In the genomic region with DNA sequence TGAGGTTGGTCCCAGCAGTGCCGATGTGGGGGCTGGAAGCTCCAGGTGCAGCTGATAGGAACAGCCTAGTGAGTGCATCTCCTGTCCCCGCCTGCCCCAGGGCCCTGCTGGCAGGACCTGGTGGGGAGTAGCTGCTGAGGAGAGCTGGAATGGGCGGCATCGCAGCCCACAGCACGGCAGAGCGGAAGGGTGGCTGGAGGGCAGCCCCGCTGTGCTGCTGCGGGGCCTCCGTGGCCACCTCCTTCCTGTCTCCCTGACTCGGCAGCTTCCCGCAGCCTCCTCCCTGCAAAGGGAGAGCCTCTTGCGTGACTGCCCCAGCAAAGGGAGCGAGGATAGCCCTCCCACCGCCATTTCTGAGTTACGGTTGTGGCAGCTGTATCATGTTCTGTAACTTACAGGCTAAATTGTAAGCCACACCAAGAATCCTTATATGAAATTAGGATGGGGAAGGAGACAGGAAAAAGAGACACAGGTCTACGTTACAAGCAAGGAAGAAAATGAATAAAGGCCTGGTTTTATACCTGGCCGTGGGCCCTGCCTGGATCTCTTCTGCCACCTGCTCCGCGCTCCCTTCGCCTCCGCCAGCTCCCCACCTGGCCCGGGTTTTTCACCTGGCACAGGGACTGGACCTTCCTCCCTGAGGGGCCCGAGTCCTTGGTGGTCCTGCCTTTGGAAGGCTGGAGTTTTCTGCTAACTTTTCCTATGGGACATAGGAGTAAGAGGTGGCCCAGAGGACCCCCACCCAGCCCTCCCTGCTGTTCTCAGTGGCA, we compare ENCODE assay signal across 2 cellular contexts.
TF ChIP-seq lines count a peak whose summit lies in the region.

No MANE protein-coding gene starts in this region.

TF ChIP-seq in H1, 55 proteins besides CTCF, POLR2A, EP300 and RAD21:
- TF ChIP-seq POLR2AphosphoS5 (IDR thresholded peaks at IDR 0.05; ENCODE audit: low read depth, low read length), result no peak
- no peak for TF ChIP-seq RFX5 (IDR thresholded peaks at IDR 0.05; ENCODE audit: borderline replicate concordance, low read depth, low read length)

TF ChIP-seq in GM23338, 12 proteins besides CTCF, POLR2A, EP300 and RAD21:
- TF ChIP-seq EZH2 (IDR thresholded peaks at IDR 0.05; ENCODE audit: low read depth, unreplicated experiment), result no peak
- TF ChIP-seq ZNF114 (CRISPR knock-in tag; IDR thresholded peaks at IDR 0.05), result no peak
- TF ChIP-seq, protein P1, sequence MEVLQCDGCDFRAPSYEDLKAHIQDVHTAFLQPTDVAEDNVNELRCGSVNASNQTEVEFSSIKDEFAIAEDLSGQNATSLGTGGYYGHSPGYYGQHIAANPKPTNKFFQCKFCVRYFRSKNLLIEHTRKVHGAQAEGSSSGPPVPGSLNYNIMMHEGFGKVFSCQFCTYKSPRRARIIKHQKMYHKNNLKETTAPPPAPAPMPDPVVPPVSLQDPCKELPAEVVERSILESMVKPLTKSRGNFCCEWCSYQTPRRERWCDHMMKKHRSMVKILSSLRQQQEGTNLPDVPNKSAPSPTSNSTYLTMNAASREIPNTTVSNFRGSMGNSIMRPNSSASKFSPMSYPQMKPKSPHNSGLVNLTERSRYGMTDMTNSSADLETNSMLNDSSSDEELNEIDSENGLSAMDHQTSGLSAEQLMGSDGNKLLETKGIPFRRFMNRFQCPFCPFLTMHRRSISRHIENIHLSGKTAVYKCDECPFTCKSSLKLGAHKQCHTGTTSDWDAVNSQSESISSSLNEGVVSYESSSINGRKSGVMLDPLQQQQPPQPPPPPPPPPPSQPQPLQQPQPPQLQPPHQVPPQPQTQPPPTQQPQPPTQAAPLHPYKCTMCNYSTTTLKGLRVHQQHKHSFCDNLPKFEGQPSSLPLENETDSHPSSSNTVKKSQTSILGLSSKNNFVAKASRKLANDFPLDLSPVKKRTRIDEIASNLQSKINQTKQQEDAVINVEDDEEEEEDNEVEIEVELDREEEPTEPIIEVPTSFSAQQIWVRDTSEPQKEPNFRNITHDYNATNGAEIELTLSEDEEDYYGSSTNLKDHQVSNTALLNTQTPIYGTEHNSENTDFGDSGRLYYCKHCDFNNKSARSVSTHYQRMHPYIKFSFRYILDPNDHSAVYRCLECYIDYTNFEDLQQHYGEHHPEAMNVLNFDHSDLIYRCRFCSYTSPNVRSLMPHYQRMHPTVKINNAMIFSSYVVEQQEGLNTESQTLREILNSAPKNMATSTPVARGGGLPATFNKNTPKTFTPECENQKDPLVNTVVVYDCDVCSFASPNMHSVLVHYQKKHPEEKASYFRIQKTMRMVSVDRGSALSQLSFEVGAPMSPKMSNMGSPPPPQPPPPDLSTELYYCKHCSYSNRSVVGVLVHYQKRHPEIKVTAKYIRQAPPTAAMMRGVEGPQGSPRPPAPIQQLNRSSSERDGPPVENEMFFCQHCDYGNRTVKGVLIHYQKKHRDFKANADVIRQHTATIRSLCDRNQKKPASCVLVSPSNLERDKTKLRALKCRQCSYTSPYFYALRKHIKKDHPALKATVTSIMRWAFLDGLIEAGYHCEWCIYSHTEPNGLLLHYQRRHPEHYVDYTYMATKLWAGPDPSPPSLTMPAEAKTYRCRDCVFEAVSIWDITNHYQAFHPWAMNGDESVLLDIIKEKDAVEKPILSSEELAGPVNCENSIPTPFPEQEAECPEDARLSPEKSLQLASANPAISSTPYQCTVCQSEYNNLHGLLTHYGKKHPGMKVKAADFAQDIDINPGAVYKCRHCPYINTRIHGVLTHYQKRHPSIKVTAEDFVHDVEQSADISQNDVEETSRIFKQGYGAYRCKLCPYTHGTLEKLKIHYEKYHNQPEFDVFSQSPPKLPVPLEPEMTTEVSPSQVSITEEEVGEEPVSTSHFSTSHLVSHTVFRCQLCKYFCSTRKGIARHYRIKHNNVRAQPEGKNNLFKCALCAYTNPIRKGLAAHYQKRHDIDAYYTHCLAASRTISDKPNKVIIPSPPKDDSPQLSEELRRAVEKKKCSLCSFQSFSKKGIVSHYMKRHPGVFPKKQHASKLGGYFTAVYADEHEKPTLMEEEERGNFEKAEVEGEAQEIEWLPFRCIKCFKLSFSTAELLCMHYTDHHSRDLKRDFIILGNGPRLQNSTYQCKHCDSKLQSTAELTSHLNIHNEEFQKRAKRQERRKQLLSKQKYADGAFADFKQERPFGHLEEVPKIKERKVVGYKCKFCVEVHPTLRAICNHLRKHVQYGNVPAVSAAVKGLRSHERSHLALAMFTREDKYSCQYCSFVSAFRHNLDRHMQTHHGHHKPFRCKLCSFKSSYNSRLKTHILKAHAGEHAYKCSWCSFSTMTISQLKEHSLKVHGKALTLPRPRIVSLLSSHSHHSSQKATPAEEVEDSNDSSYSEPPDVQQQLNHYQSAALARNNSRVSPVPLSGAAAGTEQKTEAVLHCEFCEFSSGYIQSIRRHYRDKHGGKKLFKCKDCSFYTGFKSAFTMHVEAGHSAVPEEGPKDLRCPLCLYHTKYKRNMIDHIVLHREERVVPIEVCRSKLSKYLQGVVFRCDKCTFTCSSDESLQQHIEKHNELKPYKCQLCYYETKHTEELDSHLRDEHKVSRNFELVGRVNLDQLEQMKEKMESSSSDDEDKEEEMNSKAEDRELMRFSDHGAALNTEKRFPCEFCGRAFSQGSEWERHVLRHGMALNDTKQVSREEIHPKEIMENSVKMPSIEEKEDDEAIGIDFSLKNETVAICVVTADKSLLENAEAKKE (CRISPR knock-in tag; IDR thresholded peaks at IDR 0.05), result no peak
- TF ChIP-seq ZNF331 (CRISPR knock-in tag; IDR thresholded peaks at IDR 0.05; ENCODE audit: low read depth), result no peak
- no peak for TF ChIP-seq CREB1 (CRISPR knock-in tag; IDR thresholded peaks at IDR 0.05; ENCODE audit: low read depth)
- TF ChIP-seq ETS1 (IDR thresholded peaks at IDR 0.05), result no peak
- no peak for TF ChIP-seq STAT1 (IDR thresholded peaks at IDR 0.05; ENCODE audit: unreplicated experiment)
TF ChIP-seq in GM23338: peak in this region for 0.
